16 cellular contexts compared by ENCODE assay signal in the genomic region with DNA sequence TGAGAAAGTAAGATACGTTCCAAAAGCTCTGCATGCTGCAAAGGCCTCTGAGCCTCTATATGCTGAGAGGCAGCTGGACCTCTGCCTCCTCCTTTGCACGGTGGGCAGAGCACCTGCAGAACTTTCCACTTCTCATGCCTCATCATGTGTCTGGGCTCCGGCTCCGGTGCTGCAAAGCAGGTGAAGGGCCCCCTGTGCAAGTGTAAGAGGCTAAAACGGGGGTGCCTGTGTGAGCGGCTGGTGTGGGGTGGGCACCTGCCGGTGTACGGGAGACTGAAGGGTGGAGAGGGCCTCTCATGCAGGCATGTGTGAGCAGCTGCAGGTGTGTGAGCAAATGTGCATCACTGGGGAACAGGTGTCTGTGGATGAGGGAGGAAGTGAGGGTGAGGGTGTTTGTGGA.
DNase-seq lines count a peak whose midpoint lies in the region; ATAC-seq and TF ChIP-seq lines count a peak whose summit lies in the region.
"Had no signal": no experiment of that assay in that cellular context is flagged by ENCODE, and none has a peak within 500 bp of the region (broad histone marks: within the 10 kb centered on the region; RNA-seq: fewer than 3 reads in every experiment).

No MANE protein-coding gene starts in this region.

- no peak overlapping the region for H2BK12ac ChIP-seq in neuronal stem cell (ENCODE audit: low read length)

- H3K23ac ChIP-seq in neuronal stem cell (ENCODE audit: low read depth, low read length, poor library complexity) = peak overlapping the region; percentile 70

- no peak overlapping the region for H4K8ac ChIP-seq in neuronal stem cell (ENCODE audit: low read depth, low read length)

- TF ChIP-seq POLR2A in tibial nerve (IDR thresholded peaks at IDR 0.05) = no peak

- no peaks in the 10 kb centered on the region for H3K79me1 ChIP-seq in neuronal stem cell (ENCODE audit: low read depth, low read length)

- no peak overlapping the region for H3K27ac ChIP-seq in neuronal stem cell (replicated peaks; ENCODE audit: low read length)
- no peak overlapping the region for H3K27ac ChIP-seq in left ventricle myocardium inferior (replicated peaks)
- H3K27ac ChIP-seq in tibial nerve = no peak overlapping the region
- H3K27ac ChIP-seq: PC-9 had no signal

- H3K4ac ChIP-seq in neuronal stem cell (ENCODE audit: low read length) = no peak overlapping the region

- no peak overlapping the region for H2BK120ac ChIP-seq in neuronal stem cell (ENCODE audit: low read depth, low read length)

- H3K14ac ChIP-seq in neuronal stem cell (ENCODE audit: low read length) = no peak overlapping the region

- H2AK5ac ChIP-seq in neuronal stem cell (ENCODE audit: low read depth, low read length) = no peak overlapping the region

- no peak for TF ChIP-seq CTCF in left ventricle myocardium inferior (IDR thresholded peaks at IDR 0.05; ENCODE audit: borderline replicate concordance)
- TF ChIP-seq CTCF in tibial nerve (IDR thresholded peaks at IDR 0.05) = no peak

- WGBS in neuronal stem cell (ENCODE audit: extremely low coverage in 2 of 2, insufficient read length in 2 of 2, insufficient replicate concordance in 1 of 2), 2 donors = no CpG with 5 or more reads among the region's 8 CpGs
- WGBS in tibial nerve, 2 donors = 96% methylated on average over 8 of the region's 8 CpGs

- H3K36me3 ChIP-seq in neuronal stem cell (replicated peaks in 1 of 2; ENCODE audit: control insufficient read depth in 2 of 2, insufficient read depth in 2 of 2, low read length in 2 of 2) (no peaks in the 10 kb centered on the region), left ventricle myocardium inferior (no peaks in the 10 kb centered on the region), tibial nerve (no peaks in the 10 kb centered on the region)

- no peak overlapping the region for H2BK5ac ChIP-seq in neuronal stem cell (ENCODE audit: low read length)

- intact Hi-C loops in left ventricle myocardium inferior (cut with micrococcal nuclease) = no loop called here

- H2BK15ac ChIP-seq in neuronal stem cell (ENCODE audit: low read length) = no peak overlapping the region

- peak overlapping the region; percentile 21 for H3K18ac ChIP-seq in neuronal stem cell (ENCODE audit: low read length)

- no peak overlapping the region for H4K91ac ChIP-seq in neuronal stem cell (ENCODE audit: low read depth, low read length, poor library complexity)

- no peak for ATAC-seq in GM21529 (IDR thresholded peaks at IDR 0.05; ENCODE audit: unreplicated experiment)
- ATAC-seq: HepG2 had no signal

- DNase-seq in NCI-H1417 (lab: John Stamatoyannopoulos, UW) = peak; percentile 8 to 48 (median 19)
- no peak for DNase-seq in NCI-H1417 treated with DMSO at 0.1 percent for 48 hours (lab: John Stamatoyannopoulos, UW)
- DNase-seq in DMS79 (lab: John Stamatoyannopoulos, UW) = peak; percentile 6
- peak; percentile 75 for DNase-seq in NCI-H510A (lab: John Stamatoyannopoulos, UW)
- no peak for DNase-seq in neuronal stem cell (ENCODE audit: low spot score)
- DNase-seq in left ventricle myocardium inferior = no peak
- no peak for DNase-seq in tibial nerve (ENCODE audit: low spot score in 2 of 2)
- DNase-seq: 8988T; Caco-2; CD4-positive, CD25-positive, alpha-beta regulatory T cell; KBM-7; NCI-H2081 treated with DMSO at 0.1 percent for 48 hours; NCI-H446; PC-9 had no signal

- H3K9me3 ChIP-seq in neuronal stem cell (replicated peaks in 1 of 2; ENCODE audit: control insufficient read depth in 2 of 2, insufficient read depth in 1 of 2, low read depth in 1 of 2, low read length in 2 of 2) (peaks cover 0 to 1% of the 10 kb centered on the region in 2 donors), left ventricle myocardium inferior (replicated peaks) (no peaks in the 10 kb centered on the region), tibial nerve (no peaks in the 10 kb centered on the region)
- H3K9me3 ChIP-seq: Caco-2 had no signal

- peaks cover 0 to 14% of the 10 kb centered on the region in 2 donors for H3K4me1 ChIP-seq in neuronal stem cell (ENCODE audit: control insufficient read depth in 2 of 2, insufficient read depth in 1 of 2, low read depth in 1 of 2, low read length in 2 of 2)
- H3K4me1 ChIP-seq in left ventricle myocardium inferior = no peaks in the 10 kb centered on the region
- no peaks in the 10 kb centered on the region for H3K4me1 ChIP-seq in tibial nerve

- no peak overlapping the region for H2AFZ ChIP-seq in neuronal stem cell (ENCODE audit: low read length)
- H2AFZ ChIP-seq: PC-9 had no signal

- H3K4me3 ChIP-seq in neuronal stem cell (ENCODE audit: low read length in 2 of 2) = no peak overlapping the region
- no peak overlapping the region for H3K4me3 ChIP-seq in left ventricle myocardium inferior
- H3K4me3 ChIP-seq in tibial nerve = no peak overlapping the region
- H3K4me3 ChIP-seq: PC-9 had no signal

- H3K9ac ChIP-seq in neuronal stem cell (ENCODE audit: low read depth, low read length, poor library complexity) = no peak overlapping the region

- no peak for TF ChIP-seq EP300 in tibial nerve (IDR thresholded peaks at IDR 0.05)

- H3K27me3 ChIP-seq in neuronal stem cell (ENCODE audit: control insufficient read depth in 3 of 3, insufficient read depth in 3 of 3, low read depth in 1 of 3, low read length in 3 of 3) (peaks cover 0 to 6% (median 0%) of the 10 kb centered on the region in 3 experiments), left ventricle myocardium inferior (ENCODE audit: low read depth) (peaks cover 58% of the 10 kb centered on the region), tibial nerve (no peaks in the 10 kb centered on the region)

- H3K4me2 ChIP-seq in neuronal stem cell (ENCODE audit: insufficient read depth, low read length, poor library complexity, severe bottlenecking) = no peak overlapping the region
- H3K4me2 ChIP-seq: PC-9 had no signal

Comparison
In these comparisons a context has a peak if more than half of its experiments do, and no peak if none do; other contexts are left out.
1. DNase-seq: peak in NCI-H1417 (3 of 3), DMS79 (single experiment) and NCI-H510A (single experiment); none in NCI-H1417 treated with DMSO at 0.1 percent for 48 hours (single experiment), neuronal stem cell (single experiment), left ventricle myocardium inferior (single experiment) and tibial nerve (0 of 2).